In the genomic region with DNA sequence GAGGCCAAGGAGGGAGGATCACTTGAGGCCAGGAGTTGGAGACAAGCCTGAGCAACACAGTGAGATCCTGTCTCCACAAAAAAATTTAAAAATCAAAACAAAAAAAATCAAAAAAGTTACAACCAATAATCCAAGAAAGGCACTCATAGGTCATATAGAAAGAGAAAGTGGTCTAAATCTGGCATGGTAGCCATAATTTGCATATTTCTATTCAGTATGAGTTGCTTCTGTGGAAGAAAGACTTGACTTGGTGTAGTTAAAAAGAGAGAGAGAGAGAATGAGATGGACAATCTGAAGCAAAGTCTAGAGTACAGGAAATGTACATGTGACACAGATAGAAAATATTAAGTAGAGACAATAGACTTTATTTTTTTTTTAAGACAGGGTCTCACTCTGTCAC, we compare ENCODE assay signal across 27 cellular contexts. TPM values are rescaled to one million over a fixed set of nuclear protein-coding genes. Genes with fewer than 3 reads are reported as not detected.
A peak's percentile ranks its signal among the peaks of the same experiment; 100 is the strongest.
DNase-seq lines count a peak whose midpoint lies in the region; ATAC-seq, FAIRE-seq and TF ChIP-seq lines count a peak whose summit lies in the region.
"Had no signal": no experiment of that assay in that cellular context is flagged by ENCODE, and none has a peak within 500 bp of the region (broad histone marks: within the 10 kb centered on the region; RNA-seq: fewer than 3 reads in every experiment).

No MANE protein-coding gene starts in this region.

- TF ChIP-seq POLR2A in GM18505 (IDR thresholded peaks at IDR 0.05; ENCODE audit: borderline replicate concordance, extremely low read depth, insufficient read depth, insufficient read length): no peak
- no peak for TF ChIP-seq POLR2A in esophagus muscularis mucosa (IDR thresholded peaks at IDR 0.05; ENCODE audit: low read depth)

- no peaks in the 10 kb centered on the region for H3K27me3 ChIP-seq in esophagus muscularis mucosa
- H3K27me3 ChIP-seq: breast epithelium, foreskin keratinocyte, neural progenitor cell had no signal

- intact Hi-C loops in esophagus muscularis mucosa (cut with DNase I): no loop called here

- no peak overlapping the region for H3K4me3 ChIP-seq in esophagus muscularis mucosa
- H3K4me3 ChIP-seq: breast epithelium, neural progenitor cell, thoracic aorta had no signal

- TF ChIP-seq CTCF in esophagus muscularis mucosa (IDR thresholded peaks at IDR 0.05): no peak

- peak; percentile 87 for ATAC-seq in GM18505 (IDR thresholded peaks at IDR 0.05; ENCODE audit: unreplicated experiment)
- ATAC-seq in GM21526 (IDR thresholded peaks at IDR 0.05; ENCODE audit: low FRiP score, unreplicated experiment): peak; percentile 78
- ATAC-seq in HG03060 (IDR thresholded peaks at IDR 0.05; ENCODE audit: low read depth, unreplicated experiment): peak; percentile 94
- no peak for ATAC-seq in GM18517 (IDR thresholded peaks at IDR 0.05; ENCODE audit: unreplicated experiment)
- ATAC-seq: activated CD8-positive, alpha-beta memory T cell treated with anti-CD3 and anti-CD28 coated beads, Interleukin-2, amount 10 ng/mL, durations not matched to agents 7 days and 5 days; foreskin keratinocyte; sciatic nerve; stimulated activated naive CD8-positive, alpha-beta T cell treated with anti-CD3 and anti-CD28 coated beads, Interleukin-15, Interleukin-2, amounts not matched to agents 100 U/mL and 50 U/mL, for 24 hours had no signal

- DNase-seq in esophagus muscularis mucosa (ENCODE audit: extremely low spot score): peak; percentile 29
- DNase-seq in HuH-7.5 (ENCODE audit: low spot score): no peak
- DNase-seq in activated T-cell treated with anti-CD3 and anti-CD28 coated beads for 4 hours: no peak
- DNase-seq in HTR-8/SVneo (ENCODE audit: insufficient read length, low spot score): no peak
- DNase-seq: activated CD4-positive, alpha-beta T cell treated with anti-CD3 and anti-CD28 coated beads, Interleukin-2, amount 10 ng/mL, durations not matched to agents 24 days and 14 days; activated CD8-positive, alpha-beta memory T cell treated with anti-CD3 and anti-CD28 coated beads, Interleukin-2, amount 10 ng/mL, durations not matched to agents 7 days and 5 days; activated naive CD4-positive, alpha-beta T cell treated with anti-CD3 and anti-CD28 coated beads, Interleukin-2, amount 10 ng/mL, durations not matched to agents 7 days and 5 days; amniotic stem cell; effector memory CD4-positive, alpha-beta T cell; foreskin keratinocyte; HCEC 1CT; immature natural killer cell; NCI-H1436 treated with DMSO at 0.1 percent for 48 hours; posterior cingulate gyrus; stimulated activated naive CD8-positive, alpha-beta T cell treated with anti-CD3 and anti-CD28 coated beads, Interleukin-15, Interleukin-2, amounts not matched to agents 100 U/mL and 50 U/mL, for 24 hours; T-helper 9 cell; WERI-Rb-1 had no signal

- H3K36me3 ChIP-seq in esophagus muscularis mucosa: no peaks in the 10 kb centered on the region
- H3K36me3 ChIP-seq: breast epithelium, neural progenitor cell, thoracic aorta, WERI-Rb-1 had no signal

- no peak for TF ChIP-seq EP300 in esophagus muscularis mucosa (IDR thresholded peaks at IDR 0.05)

- H3K9me3 ChIP-seq in esophagus muscularis mucosa: peaks cover 0 to 39% (median 19%) of the 10 kb centered on the region in 4 donors

- H3K4me1 ChIP-seq in esophagus muscularis mucosa: no peaks in the 10 kb centered on the region
- H3K4me1 ChIP-seq: breast epithelium, foreskin keratinocyte, neural progenitor cell had no signal

- FAIRE-seq in HTR-8/SVneo (lab: Jason Lieb, UNC): no peak
- FAIRE-seq: colon had no signal

- no peak overlapping the region for H3K27ac ChIP-seq in esophagus muscularis mucosa (replicated peaks in 1 of 4)
- H3K27ac ChIP-seq: breast epithelium, C4-2B, foreskin keratinocyte, neural progenitor cell, thoracic aorta, WERI-Rb-1 had no signal

RNA-seq across cellular contexts. Expression of a gene that starts 22.5 kb away (rescaled TPM):
- 10 to 100 TPM; 10.8 to 18.4 (median 14.2) TPM for total RNA-seq in esophagus muscularis mucosa

RNA-seq across cellular contexts. Expression of a gene that starts 22.6 kb away (rescaled TPM):
- 10 to 100 TPM; 26.6 to 41.0 (median 38.8) TPM for total RNA-seq in esophagus muscularis mucosa
